28 cellular contexts compared by ENCODE assay signal in the genomic region with DNA sequence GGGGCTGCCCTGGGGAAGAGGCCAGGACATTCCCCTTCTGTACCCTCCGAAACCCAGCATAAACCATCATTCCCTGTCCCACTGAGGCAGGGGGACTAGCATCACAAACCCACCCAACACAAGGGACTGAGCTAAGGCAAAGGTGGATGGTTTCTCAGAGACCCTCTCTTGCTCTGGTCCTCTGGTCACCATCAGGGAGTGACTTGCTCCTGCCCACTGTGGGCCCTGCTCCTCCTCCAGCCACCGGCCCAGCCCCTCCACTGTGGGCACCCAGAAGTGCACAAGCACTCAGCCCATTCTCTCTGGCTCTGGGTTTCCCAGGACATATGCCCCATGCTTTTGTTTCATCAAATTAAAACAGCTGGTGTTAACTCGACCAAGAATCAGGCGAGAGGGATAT. TPM values are rescaled to one million over a fixed set of nuclear protein-coding genes. Genes with fewer than 3 reads are reported as not detected.
"Had no signal": no experiment of that assay in that cellular context is flagged by ENCODE, and none has a peak within 500 bp of the region (broad histone marks: within the 10 kb centered on the region; RNA-seq: fewer than 3 reads in every experiment).

No MANE protein-coding gene starts in this region.

- H3K4me3 Mint-ChIP-seq: activated CD4-positive, alpha-beta T cell treated with anti-CD3 and anti-CD28 coated beads for 36 hours; activated CD8-positive, alpha-beta T cell treated with anti-CD3 and anti-CD28 coated beads, Interleukin-2, amount 10 ng/mL, durations not matched to agents 7 days and 5 days; activated naive CD4-positive, alpha-beta T cell treated with anti-CD3 and anti-CD28 coated beads, Interleukin-2, amount 50 U/mL, for 24 hours; brain; immature natural killer cell; nephron had no signal

- DNase-seq: activated CD4-positive, alpha-beta T cell treated with anti-CD3 and anti-CD28 coated beads for 36 hours; activated CD4-positive, CD25-positive, alpha-beta regulatory T cell; activated CD8-positive, alpha-beta T cell treated with anti-CD3 and anti-CD28 coated beads, Interleukin-2, amount 10 ng/mL, durations not matched to agents 7 days and 5 days; activated gamma-delta T cell treated with Interleukin-2 at 50 U/mL for 16 hours; activated T-cell treated with anti-CD3 and anti-CD28 coated beads for 4 hours; cortex of kidney; hippocampal formation; immature natural killer cell; small intestine; stimulated activated CD4-positive, alpha-beta T cell treated with anti-CD3 and anti-CD28 coated beads, Interleukin-1b, Interleukin-23, amount 100 ng/mL, for 48 hours; stimulated activated CD4-positive, alpha-beta T cell treated with anti-CD3 and anti-CD28 coated beads, Interleukin-4, amount 100 ng/mL, for 4 hours; stimulated activated CD8-positive, alpha-beta memory T cell treated with anti-CD3 and anti-CD28 coated beads, Interleukin-4, amount 100 ng/mL, for 48 hours; stimulated activated naive CD4-positive, alpha-beta T cell treated with Interleukin-2 at 50 U/mL for 16 hours; trophoblast cell had no signal

- H3K27ac Mint-ChIP-seq: activated CD4-positive, alpha-beta T cell treated with anti-CD3 and anti-CD28 coated beads for 36 hours; activated naive CD4-positive, alpha-beta T cell treated with anti-CD3 and anti-CD28 coated beads, Interleukin-2, amount 50 U/mL, for 24 hours; nephron had no signal

- H3K27ac ChIP-seq: adrenal gland, ascending aorta, cardiac muscle cell, gastroesophageal sphincter, right lobe of liver had no signal

- H3K27me3 Mint-ChIP-seq: activated CD4-positive, alpha-beta T cell treated with anti-CD3 and anti-CD28 coated beads for 36 hours; activated naive CD4-positive, alpha-beta T cell treated with anti-CD3 and anti-CD28 coated beads, Interleukin-2, amount 50 U/mL, for 24 hours; brain; progenitor cell of endocrine pancreas had no signal

- ATAC-seq: activated CD4-positive, alpha-beta T cell treated with anti-CD3 and anti-CD28 coated beads for 36 hours; activated CD8-positive, alpha-beta T cell treated with anti-CD3 and anti-CD28 coated beads, Interleukin-2, amount 10 ng/mL, durations not matched to agents 7 days and 5 days; gastroesophageal sphincter; left lobe of liver; mucosa of descending colon; right lobe of liver had no signal

- H3K4me3 ChIP-seq: adrenal gland, ascending aorta, cardiac muscle cell, gastroesophageal sphincter, mucosa of descending colon, right lobe of liver had no signal

- H3K27me3 ChIP-seq: adrenal gland, ascending aorta, cardiac muscle cell, gastroesophageal sphincter, right lobe of liver had no signal

- H3K9me3 ChIP-seq: ascending aorta, gastroesophageal sphincter, mucosa of descending colon, right lobe of liver had no signal

- H3K9me3 Mint-ChIP-seq: activated naive CD4-positive, alpha-beta T cell treated with anti-CD3 and anti-CD28 coated beads, Interleukin-2, amount 50 U/mL, for 24 hours; immature natural killer cell had no signal

RNA-seq across cellular contexts. Expression of gene PTH1R, which starts 44.9 kb away (rescaled TPM):
- total RNA-seq: activated CD4-positive, alpha-beta T cell treated with anti-CD3 and anti-CD28 coated beads for 36 hours; activated CD8-positive, alpha-beta T cell treated with anti-CD3 and anti-CD28 coated beads, Interleukin-2, amount 10 ng/mL, durations not matched to agents 7 days and 5 days; T-helper 1 cell treated with Interleukin-12 subunit alpha and Interleukin-12 subunit beta and Interleukin-4 antibody, amounts not matched to agents 30 ng/mL and 1 ng/mL, for 36 hours had no signal
- polyA plus RNA-seq: immature natural killer cell had no signal

RNA-seq across cellular contexts. Expression of gene MYL3, which starts 59.2 kb away (rescaled TPM):
- total RNA-seq: activated CD4-positive, alpha-beta T cell treated with anti-CD3 and anti-CD28 coated beads for 36 hours; activated CD8-positive, alpha-beta T cell treated with anti-CD3 and anti-CD28 coated beads, Interleukin-2, amount 10 ng/mL, durations not matched to agents 7 days and 5 days; endothelial cell of umbilical vein; lung microvascular endothelial cell; progenitor cell of endocrine pancreas; T-helper 1 cell treated with Interleukin-12 subunit alpha and Interleukin-12 subunit beta and Interleukin-4 antibody, amounts not matched to agents 30 ng/mL and 1 ng/mL, for 36 hours had no signal
- polyA plus RNA-seq: endothelial cell of umbilical vein, immature natural killer cell had no signal
